31 cellular contexts compared by ENCODE assay signal in the genomic region with DNA sequence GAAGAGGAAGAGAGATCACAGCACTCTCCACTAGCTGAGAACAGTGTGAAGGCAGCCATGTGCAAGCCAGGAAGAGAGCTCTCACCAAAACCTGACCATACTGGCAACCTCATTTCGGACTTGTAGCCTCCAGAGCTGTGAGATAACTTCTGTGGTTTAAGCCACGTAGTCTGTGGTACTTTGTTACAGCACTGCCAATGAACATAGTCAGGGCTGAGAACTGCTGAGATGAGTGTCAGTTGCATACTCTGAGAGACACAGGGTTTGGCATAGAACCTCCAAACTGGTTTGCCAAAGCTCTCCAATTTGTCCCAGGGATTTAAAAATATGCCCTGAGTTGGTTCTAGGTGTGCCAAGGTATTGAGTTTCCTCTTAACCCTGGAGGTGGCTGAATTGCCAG.
"Had no signal": no experiment of that assay in that cellular context is flagged by ENCODE, and none has a peak within 500 bp of the region (broad histone marks: within the 10 kb centered on the region; RNA-seq: fewer than 3 reads in every experiment).

No MANE protein-coding gene starts in this region.

- H3K27me3 Mint-ChIP-seq: activated CD4-positive, alpha-beta T cell treated with anti-CD3 and anti-CD28 coated beads, Interleukin-2, amount 10 ng/mL, durations not matched to agents 24 days and 14 days had no signal

- H3K36me3 Mint-ChIP-seq: activated naive CD8-positive, alpha-beta T cell treated with anti-CD3 and anti-CD28 coated beads for 36 hours had no signal

- H3K9me3 Mint-ChIP-seq: activated CD4-positive, alpha-beta T cell treated with anti-CD3 and anti-CD28 coated beads, Interleukin-2, amount 10 ng/mL, durations not matched to agents 24 days and 14 days; activated CD8-positive, alpha-beta T cell treated with anti-CD3 and anti-CD28 coated beads for 36 hours; activated naive CD8-positive, alpha-beta T cell treated with anti-CD3 and anti-CD28 coated beads for 36 hours; activated T-cell treated with anti-CD3 and anti-CD28 coated beads, Interleukin-2, amount 50 U/mL, for 72 hours; activated T-helper 17 cell treated with anti-CD3 and anti-CD28 coated beads, Interleukin-2, amount 50 U/mL, for 72 hours had no signal

- H3K36me3 ChIP-seq: Peyer's patch, SJCRH30 had no signal

- ATAC-seq: activated CD8-positive, alpha-beta T cell treated with anti-CD3 and anti-CD28 coated beads for 36 hours; activated T-cell treated with anti-CD3 and anti-CD28 coated beads, Interleukin-2, amount 50 U/mL, for 72 hours; activated T-helper 17 cell treated with anti-CD3 and anti-CD28 coated beads, Interleukin-2, amount 50 U/mL, for 72 hours; PC-3 had no signal

- H3K4me1 ChIP-seq: Peyer's patch, SJCRH30 had no signal

- FAIRE-seq: TTC549 had no signal

- H3K27ac Mint-ChIP-seq: activated CD4-positive, alpha-beta T cell treated with anti-CD3 and anti-CD28 coated beads, Interleukin-2, amount 10 ng/mL, durations not matched to agents 24 days and 14 days; activated CD8-positive, alpha-beta T cell treated with anti-CD3 and anti-CD28 coated beads for 36 hours; activated naive CD8-positive, alpha-beta T cell treated with anti-CD3 and anti-CD28 coated beads for 36 hours; activated T-cell treated with anti-CD3 and anti-CD28 coated beads, Interleukin-2, amount 50 U/mL, for 72 hours; activated T-helper 17 cell treated with anti-CD3 and anti-CD28 coated beads, Interleukin-2, amount 50 U/mL, for 72 hours had no signal

- H3K4me3 ChIP-seq: Peyer's patch, SJCRH30, SK-N-MC had no signal

- H3K27ac ChIP-seq: Peyer's patch, SJCRH30, SK-N-MC had no signal

- H3K4me3 Mint-ChIP-seq: activated CD4-positive, alpha-beta T cell treated with anti-CD3 and anti-CD28 coated beads, Interleukin-2, amount 10 ng/mL, durations not matched to agents 24 days and 14 days; activated CD8-positive, alpha-beta T cell treated with anti-CD3 and anti-CD28 coated beads for 36 hours; activated naive CD8-positive, alpha-beta T cell treated with anti-CD3 and anti-CD28 coated beads for 36 hours; activated T-cell treated with anti-CD3 and anti-CD28 coated beads, Interleukin-2, amount 50 U/mL, for 72 hours; activated T-helper 17 cell treated with anti-CD3 and anti-CD28 coated beads, Interleukin-2, amount 50 U/mL, for 72 hours had no signal

- H3K9me3 ChIP-seq: Peyer's patch, SJCRH30 had no signal

- DNase-seq: activated CD4-positive, alpha-beta T cell treated with anti-CD3 and anti-CD28 coated beads, Interleukin-2, amount 10 ng/mL, durations not matched to agents 24 days and 14 days; activated CD4-positive, alpha-beta T cell treated with anti-CD3 and anti-CD28 coated beads, Interleukin-2, amount 50 U/mL, for 4 hours; activated CD8-positive, alpha-beta T cell treated with anti-CD3 and anti-CD28 coated beads for 36 hours; activated effector memory CD4-positive, alpha-beta T cell treated with anti-CD3 and anti-CD28 coated beads, Interleukin-2, amount 50 U/mL, for 16 hours; activated naive CD4-positive, alpha-beta T cell; activated naive CD4-positive, alpha-beta T cell treated with anti-CD3 and anti-CD28 coated beads, Interleukin-2, amount 50 U/mL, for 16 hours; activated naive CD8-positive, alpha-beta T cell treated with anti-CD3 and anti-CD28 coated beads for 36 hours; activated T-cell treated with anti-CD3 and anti-CD28 coated beads, Interleukin-2, amount 50 U/mL, for 1 hour; activated T-cell treated with anti-CD3 and anti-CD28 coated beads, Interleukin-2, amount 50 U/mL, for 72 hours; amniotic stem cell; aorta; caudate nucleus; cerebellar nuclear complex; NCI-H1048; NCI-H1436 treated with DMSO at 0.1 percent for 48 hours; NCI-H1694 treated with DMSO at 0.1 percent for 48 hours; NCI-H2029; NCI-H2107; NCI-H2227 treated with DMSO at 0.1 percent for 48 hours; NCI-H446; NCI-H524; NCI-H69; NCI-H82; PC-3; Peyer's patch; Right ventricle myocardium superior; SJCRH30; T1000 had no signal

- H3K27me3 ChIP-seq: Peyer's patch had no signal

- H3K4me1 Mint-ChIP-seq: activated CD4-positive, alpha-beta T cell treated with anti-CD3 and anti-CD28 coated beads, Interleukin-2, amount 10 ng/mL, durations not matched to agents 24 days and 14 days; activated naive CD8-positive, alpha-beta T cell treated with anti-CD3 and anti-CD28 coated beads for 36 hours; activated T-helper 17 cell treated with anti-CD3 and anti-CD28 coated beads, Interleukin-2, amount 50 U/mL, for 72 hours had no signal
